Comparison of ENCODE assay signal across 8 cellular contexts in genomic region chr14:100246809-100247428, GRCh38. TPM values are rescaled to one million over a fixed set of nuclear protein-coding genes. Genes with fewer than 3 reads are reported as not detected.
DNase-seq lines count a peak whose midpoint lies in the region; ATAC-seq and TF ChIP-seq lines count a peak whose summit lies in the region.

No MANE protein-coding gene starts in this region.

- H4K20me1 ChIP-seq in smooth muscle cell (ENCODE audit: low read depth) = peaks cover 100% of the 10 kb centered on the region

- DNase-seq in AG09319 (ENCODE audit: extremely low read depth, low read depth) = peak; percentile 10
- peak; percentile 17 for DNase-seq in NCI-H2227 treated with DMSO at 0.1 percent for 48 hours (lab: John Stamatoyannopoulos, UW)
- DNase-seq in right cardiac atrium = no peak
- no peak for DNase-seq in smooth muscle cell (lab: John Stamatoyannopoulos, UW; ENCODE audit: unreplicated experiment)
- no peak for DNase-seq in stimulated activated CD4-positive, alpha-beta T cell treated with anti-CD3 and anti-CD28 coated beads, Interleukin-15, amount 100 ng/mL, for 24 hours

- H3K27ac ChIP-seq in right cardiac atrium (ENCODE audit: low read length) (no peak overlapping the region), smooth muscle cell (ENCODE audit: low read depth) (peak overlapping the region; percentile 7)

- peak overlapping the region; percentile 11 for H3K4me3 Mint-ChIP-seq in activated naive CD8-positive, alpha-beta T cell

- peaks cover 5% of the 10 kb centered on the region for H3K36me3 Mint-ChIP-seq in activated naive CD8-positive, alpha-beta T cell

- H3K9me3 ChIP-seq in right cardiac atrium (ENCODE audit: control insufficient read depth, low read length) = no peaks in the 10 kb centered on the region
- H3K9me3 ChIP-seq in smooth muscle cell (replicated peaks; ENCODE audit: low read depth) = no peaks in the 10 kb centered on the region

- no peaks in the 10 kb centered on the region for H3K9me3 Mint-ChIP-seq in activated naive CD8-positive, alpha-beta T cell (ENCODE audit: low read depth)

- H3F3A ChIP-seq in smooth muscle cell (ENCODE audit: low read depth) = no peaks in the 10 kb centered on the region

- H3K27ac Mint-ChIP-seq in activated naive CD8-positive, alpha-beta T cell = peak overlapping the region; percentile 83

- TF ChIP-seq CTCF in AG09319 (IDR thresholded peaks at IDR 0.05; ENCODE audit: low read depth, low read length) (peak; percentile 70), GM12875 (IDR thresholded peaks at IDR 0.05; ENCODE audit: borderline replicate concordance, insufficient read depth, low read depth, low read length) (peak; percentile 24; the same call in 1 of the 2 replicates), smooth muscle cell (IDR thresholded peaks at IDR 0.05; ENCODE audit: borderline replicate concordance, insufficient read depth, poor library complexity, severe bottlenecking) (peak; percentile 56)

- peaks cover 100% of the 10 kb centered on the region for H3K79me2 ChIP-seq in smooth muscle cell (ENCODE audit: low read depth)

- H3K27me3 ChIP-seq in right cardiac atrium (ENCODE audit: control insufficient read depth, insufficient read depth) (no peaks in the 10 kb centered on the region), smooth muscle cell (ENCODE audit: low read depth) (no peaks in the 10 kb centered on the region)

- H3K4me3 ChIP-seq in GM12875 (ENCODE audit: low read depth, low read length) (no peak overlapping the region), right cardiac atrium (ENCODE audit: low read length) (no peak overlapping the region), smooth muscle cell (no peak overlapping the region)

- peaks cover 12% of the 10 kb centered on the region for H3K4me1 ChIP-seq in right cardiac atrium (ENCODE audit: control insufficient read depth, insufficient read depth, low read length)
- H3K4me1 ChIP-seq in smooth muscle cell (ENCODE audit: low read depth) = no peaks in the 10 kb centered on the region

- no peaks in the 10 kb centered on the region for H3K27me3 Mint-ChIP-seq in activated naive CD8-positive, alpha-beta T cell

- no peak overlapping the region for H3K9ac ChIP-seq in smooth muscle cell (ENCODE audit: low read depth)

- H3K4me2 ChIP-seq in smooth muscle cell = no peak overlapping the region

- peaks cover 72% of the 10 kb centered on the region for H3K4me1 Mint-ChIP-seq in activated naive CD8-positive, alpha-beta T cell (ENCODE audit: low read depth)

- ATAC-seq in right cardiac atrium = peak; percentile 29 to 44
- no peak for ATAC-seq in GM18907 (IDR thresholded peaks at IDR 0.05; ENCODE audit: unreplicated experiment)

- H3K36me3 ChIP-seq in smooth muscle cell (ENCODE audit: low read depth) = no peaks in the 10 kb centered on the region

- no peak overlapping the region for H2AFZ ChIP-seq in smooth muscle cell (ENCODE audit: low read depth)

- intact Hi-C loops in right cardiac atrium (cut with DNase I) = no loop called here

- WGBS in right cardiac atrium = 25% methylated on average over 3 of the region's 3 CpGs
- 47% methylated on average over 3 of the region's 3 CpGs for WGBS in smooth muscle cell (ENCODE audit: low lambda C conversion rate)

RNA-seq across cellular contexts. Expression of gene YY1, which starts 8.0 kb away (rescaled TPM):
- total RNA-seq in right cardiac atrium (10 to 100 TPM; 45.4 to 47.4 (median 46.3) TPM), smooth muscle cell (48.7 and 53.3 TPM in 2 replicates)
- polyA plus RNA-seq in right cardiac atrium (28.8 TPM), smooth muscle cell (28.2 and 35.2 TPM in 2 replicates)

RNA-seq across cellular contexts. Expression of gene SLC25A29, which starts 59.3 kb away (rescaled TPM):
- total RNA-seq in right cardiac atrium (10 to 100 TPM; 22.9 to 41.1 (median 23.9) TPM), smooth muscle cell (19.9 and 27.5 TPM in 2 replicates)
- polyA plus RNA-seq in right cardiac atrium (20.9 TPM), smooth muscle cell (24.9 and 31.8 TPM in 2 replicates)

Comparison
In these comparisons a context has a peak if more than half of its experiments do, and no peak if none do; other contexts are left out.
1. DNase-seq: peak in AG09319 (single experiment) and NCI-H2227 treated with DMSO at 0.1 percent for 48 hours (single experiment); none in right cardiac atrium (0 of 3), smooth muscle cell (single experiment) and stimulated activated CD4-positive, alpha-beta T cell treated with anti-CD3 and anti-CD28 coated beads, Interleukin-15, amount 100 ng/mL, for 24 hours (single experiment).
2. Peak in every context shown above with its lines, with median percentiles within 50 percentile points of each other: CTCF ChIP-seq.